15 cellular contexts compared by ENCODE assay signal in the genomic region with DNA sequence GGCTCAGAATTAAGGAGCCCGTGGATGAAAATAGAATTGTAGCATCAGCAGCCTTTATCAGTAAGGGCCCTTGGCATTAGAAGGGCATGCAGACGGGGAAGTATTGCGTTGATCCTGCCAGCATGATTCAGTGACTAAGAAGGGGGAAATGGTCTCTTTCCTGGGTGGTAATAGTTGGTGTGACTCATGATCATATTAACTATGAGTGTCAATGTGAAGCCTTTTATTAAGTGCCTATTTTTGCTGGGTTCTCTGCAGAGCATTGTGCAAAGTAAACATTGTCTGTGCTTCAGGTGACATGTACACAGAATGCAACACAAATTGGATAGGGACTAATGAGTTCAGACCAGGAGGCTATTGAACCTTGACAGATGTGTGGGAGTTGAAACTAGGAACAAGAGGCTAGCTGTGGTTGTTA. TPM values are rescaled to one million over a fixed set of nuclear protein-coding genes. Genes with fewer than 3 reads are reported as not detected.
DNase-seq lines count a peak whose midpoint lies in the region; ATAC-seq and TF ChIP-seq lines count a peak whose summit lies in the region.
"Had no signal": no experiment of that assay in that cellular context is flagged by ENCODE, and none has a peak within 500 bp of the region (broad histone marks: within the 10 kb centered on the region; RNA-seq: fewer than 3 reads in every experiment).

No MANE protein-coding gene starts in this region.

- no peaks in the 10 kb centered on the region for H3F3A ChIP-seq in PC-3 (ENCODE audit: low read length, unreplicated experiment)

- no peak for TF ChIP-seq CTCF in MCF 10A (IDR thresholded peaks at IDR 0.05; ENCODE audit: unreplicated experiment)
- no peak for TF ChIP-seq CTCF in breast epithelium (IDR thresholded peaks at IDR 0.05)
- TF ChIP-seq CTCF in PC-3 (conservative IDR thresholded peaks at IDR 0.05; ENCODE audit: low read depth, low read length) = no peak
- no peak for TF ChIP-seq CTCF in fibroblast of villous mesenchyme (IDR thresholded peaks at IDR 0.05; ENCODE audit: insufficient read depth, low read depth, low read length)
- no peak for TF ChIP-seq CTCF in upper lobe of right lung (IDR thresholded peaks at IDR 0.05)

- H2AFZ ChIP-seq in PC-3 (ENCODE audit: low read length) = no peak overlapping the region

- BruUV-seq in MCF 10A (replicated peaks; lab: Mats Ljungman, UMichigan) = no TSS peak
- no TSS peak for BruUV-seq in PC-3 (replicated peaks; lab: Mats Ljungman, UMichigan)

- H3K27me3 ChIP-seq in breast epithelium (no peaks in the 10 kb centered on the region), PC-3 (ENCODE audit: low read length) (no peaks in the 10 kb centered on the region), upper lobe of right lung (no peaks in the 10 kb centered on the region)
- H3K27me3 ChIP-seq: dorsolateral prefrontal cortex had no signal

- no peak overlapping the region for H3K27ac Mint-ChIP-seq in MCF 10A (ENCODE audit: low read depth, unreplicated experiment)
- H3K27ac Mint-ChIP-seq: activated naive CD4-positive, alpha-beta T cell treated with anti-CD3 and anti-CD28 coated beads, Interleukin-2, amount 50 U/mL, for 72 hours; T-helper 1 cell treated with Interleukin-12 subunit alpha and Interleukin-12 subunit beta and Interleukin-4 antibody, amounts not matched to agents 30 μg/mL and 1 μg/mL, for 36 hours had no signal

- H3K4me3 ChIP-seq in breast epithelium (no peak overlapping the region), PC-3 (ENCODE audit: low read length) (no peak overlapping the region), fibroblast of villous mesenchyme (ENCODE audit: low read depth, low read length) (no peak overlapping the region), upper lobe of right lung (no peak overlapping the region)
- H3K4me3 ChIP-seq: dorsolateral prefrontal cortex had no signal

- peak overlapping the region; percentile 52 for H3K4me2 ChIP-seq in PC-3 (ENCODE audit: low read length)

- ATAC-seq in PC-3 (peak; percentile 96), upper lobe of right lung (peak; percentile 88), left colon (no peak)
- ATAC-seq: activated naive CD4-positive, alpha-beta T cell treated with anti-CD3 and anti-CD28 coated beads, Interleukin-2, amount 50 U/mL, for 72 hours had no signal

- intact Hi-C loops in MCF 10A (cut with micrococcal nuclease) (no loop called here), breast epithelium (cut with DNase I; ENCODE audit: low total_unique reads) (no loop called here), PC-3 (cut with micrococcal nuclease) (loop anchor here (5.0 kb wide), 2 partner anchors 43 to 68 kb away; no protein-coding TSS in a partner anchor), upper lobe of right lung (cut with DNase I) (no loop called here), left colon (cut with DNase I, micrococcal nuclease) (loop anchor here in 1 of 2 donors (10.0 kb wide), 1 partner anchor 76 kb away; no protein-coding TSS in a partner anchor)

- H3K27me3 Mint-ChIP-seq in MCF 10A (ENCODE audit: insufficient read depth, unreplicated experiment) = no peaks in the 10 kb centered on the region

- no peak overlapping the region for H3K4me3 Mint-ChIP-seq in MCF 10A (ENCODE audit: unreplicated experiment)
- H3K4me3 Mint-ChIP-seq: T-helper 1 cell treated with Interleukin-12 subunit alpha and Interleukin-12 subunit beta and Interleukin-4 antibody, amounts not matched to agents 30 μg/mL and 1 μg/mL, for 36 hours had no signal

- no peaks in the 10 kb centered on the region for H4K20me1 ChIP-seq in PC-3 (ENCODE audit: low read length)

- peaks cover 10% of the 10 kb centered on the region for H3K9me3 Mint-ChIP-seq in MCF 10A (ENCODE audit: unreplicated experiment)

- H3K27ac ChIP-seq in breast epithelium (no peak overlapping the region), PC-3 (ENCODE audit: low read length) (peak overlapping the region; percentile 74), upper lobe of right lung (no peak overlapping the region)
- H3K27ac ChIP-seq: 22Rv1 had no signal

- no peaks in the 10 kb centered on the region for H3K36me3 Mint-ChIP-seq in MCF 10A (ENCODE audit: insufficient read depth, unreplicated experiment)

- H3K9me2 ChIP-seq in PC-3 (replicated peaks; ENCODE audit: low read length) = no peaks in the 10 kb centered on the region

- POLR2A ChIA-PET in MCF 10A (lab: Yijun Ruan, JAX) = no interaction called here
- POLR2A ChIA-PET in PC-3 (lab: Charles Lee; ENCODE audit: unreplicated experiment) = no interaction called here

- H3K9ac ChIP-seq in PC-3 (ENCODE audit: low read length) = no peak overlapping the region

- no peaks in the 10 kb centered on the region for H3K4me1 ChIP-seq in breast epithelium
- peaks cover 26% of the 10 kb centered on the region for H3K4me1 ChIP-seq in PC-3 (ENCODE audit: insufficient read depth, low read length)
- peaks cover 9% of the 10 kb centered on the region for H3K4me1 ChIP-seq in upper lobe of right lung

- CTCF ChIA-PET in MCF 10A (lab: Yijun Ruan, JAX) = interaction anchor here (0.6 kb wide), 1 partner anchor 358 kb away, joined by 3 read pairs; no protein-coding TSS in a partner anchor
- CTCF ChIA-PET in PC-3 (lab: Charles Lee) = no interaction called here

- no peak for TF ChIP-seq POLR2A in breast epithelium (IDR thresholded peaks at IDR 0.05)

- peaks cover 6 to 20% of the 10 kb centered on the region in 2 donors for H3K9me3 ChIP-seq in breast epithelium
- no peaks in the 10 kb centered on the region for H3K9me3 ChIP-seq in PC-3 (ENCODE audit: low read length)
- peaks cover 13% of the 10 kb centered on the region for H3K9me3 ChIP-seq in upper lobe of right lung

- DNase-seq in MCF 10A (ENCODE audit: unreplicated experiment) (peak; percentile 80), breast epithelium (ENCODE audit: low spot score in 2 of 2) (no peak), PC-3 (peak; percentile 83), fibroblast of villous mesenchyme (ENCODE audit: low read depth) (peak; percentile 68), upper lobe of right lung (no peak), left colon (no peak), superior temporal gyrus (ENCODE audit: extremely low spot score) (no peak)
- no peak for DNase-seq in activated CD8-positive, alpha-beta memory T cell treated with anti-CD3 and anti-CD28 coated beads for 24 hours
- DNase-seq: DMS153, dorsolateral prefrontal cortex, naive B cell, NCI-H82 had no signal

- H3K36me3 ChIP-seq in breast epithelium (no peaks in the 10 kb centered on the region), PC-3 (ENCODE audit: low read depth, low read length) (no peaks in the 10 kb centered on the region), upper lobe of right lung (no peaks in the 10 kb centered on the region)

- no peaks in the 10 kb centered on the region for H3K79me2 ChIP-seq in PC-3 (ENCODE audit: low read length)

- peaks cover 4% of the 10 kb centered on the region for H3K4me1 Mint-ChIP-seq in MCF 10A (ENCODE audit: insufficient read depth, unreplicated experiment)

RNA-seq across cellular contexts. Expression of gene RCVRN, which starts 24.5 kb away (rescaled TPM):
- total RNA-seq in MCF 10A (2022) (not detected in 2 replicates), breast epithelium (under 1 TPM; 0.15 to 0.66 (median 0.32) TPM), PC-3 (2014; rRNA removed) (not detected in 2 replicates), fibroblast of villous mesenchyme (not detected in 2 replicates), upper lobe of right lung (0.17 TPM), left colon (under 1 TPM in 1 of 2 donors, not detected in 1; 0.28 TPM)
- total RNA-seq: activated naive CD4-positive, alpha-beta T cell treated with anti-CD3 and anti-CD28 coated beads, Interleukin-2, amount 50 U/mL, for 72 hours had no signal

RNA-seq across cellular contexts. Expression of gene GLP2R, which starts 54.9 kb away (rescaled TPM):
- total RNA-seq in MCF 10A (2022) = 0.09 TPM in 1 of 2 replicates, not detected in the other
- 1 to 10 TPM; 2.0 to 4.2 (median 3.7) TPM for total RNA-seq in breast epithelium
- 0.06 and 0.22 TPM in 2 replicates for total RNA-seq in PC-3 (2014; rRNA removed)
- total RNA-seq in fibroblast of villous mesenchyme = 0.32 and 0.43 TPM in 2 replicates
- 1.8 TPM for total RNA-seq in upper lobe of right lung
- 10 to 100 TPM; 10.4 to 11.9 TPM for total RNA-seq in left colon
- total RNA-seq: activated naive CD4-positive, alpha-beta T cell treated with anti-CD3 and anti-CD28 coated beads, Interleukin-2, amount 50 U/mL, for 72 hours had no signal

RNA-seq across cellular contexts. Expression of gene GSG1L2, which starts 58.7 kb away (rescaled TPM):
- total RNA-seq in MCF 10A (2022) (not detected in 2 replicates), breast epithelium (not detected), PC-3 (2014; rRNA removed) (not detected in 2 replicates), fibroblast of villous mesenchyme (not detected in 2 replicates), upper lobe of right lung (not detected), left colon (not detected)
- total RNA-seq: activated naive CD4-positive, alpha-beta T cell treated with anti-CD3 and anti-CD28 coated beads, Interleukin-2, amount 50 U/mL, for 72 hours had no signal

Comparison
In these comparisons a context has a peak if more than half of its experiments do, and no peak if none do; other contexts are left out.
1. DNase-seq: peak in MCF 10A (single experiment), PC-3 (single experiment) and fibroblast of villous mesenchyme (single experiment); none in breast epithelium (0 of 2), upper lobe of right lung (single experiment), left colon (0 of 2), activated CD8-positive, alpha-beta memory T cell treated with anti-CD3 and anti-CD28 coated beads for 24 hours (single experiment) and superior temporal gyrus (single experiment).